ENCODE assay signal across 16 cellular contexts in genomic region chr6:20364327-20364726, GRCh38.
"Had no signal": no experiment of that assay in that cellular context is flagged by ENCODE, and none has a peak within 500 bp of the region (broad histone marks: within the 10 kb centered on the region; RNA-seq: fewer than 3 reads in every experiment).

No MANE protein-coding gene starts in this region.

- H3K27ac Mint-ChIP-seq: nephron had no signal

- H3K4me1 Mint-ChIP-seq: nephron had no signal

- ATAC-seq: T-helper 17 cell had no signal

- DNase-seq: activated CD4-positive, alpha-beta T cell treated with anti-CD3 and anti-CD28 coated beads, Interleukin-2, amount 10 ng/mL, durations not matched to agents 7 days and 5 days; activated T-cell treated with anti-CD3 and anti-CD28 coated beads for 4 hours; caudate nucleus; colonic mucosa; foreskin fibroblast; kidney glomerular epithelial cell; mesendoderm; nucleus accumbens; posterior cingulate gyrus; retina; SIG-M5; stimulated activated CD4-positive, alpha-beta T cell treated with anti-CD3 and anti-CD28 coated beads, Interleukin-12 subunit alpha, Interleukin-12 subunit beta, amount 100 ng/mL, for 4 hours; stimulated activated CD4-positive, alpha-beta T cell treated with anti-CD3 and anti-CD28 coated beads, Interleukin-2, amount 100 ng/mL, for 24 hours; T-helper 17 cell; transverse colon had no signal

- H3K27ac ChIP-seq: colonic mucosa, transverse colon had no signal

- H3K27me3 Mint-ChIP-seq: T-helper 17 cell had no signal

- H3K4me3 Mint-ChIP-seq: activated CD4-positive, alpha-beta T cell treated with anti-CD3 and anti-CD28 coated beads, Interleukin-2, amount 10 ng/mL, durations not matched to agents 7 days and 5 days; nephron; T-helper 17 cell had no signal

- H3K9me3 ChIP-seq: colonic mucosa, transverse colon had no signal

- H3K27me3 ChIP-seq: colonic mucosa, transverse colon had no signal

- H3K9me3 Mint-ChIP-seq: nephron had no signal
